In genomic region chr12:95257541-95257940, GRCh38 we compare ENCODE assay signal across 18 cellular contexts. TPM values are rescaled to one million over a fixed set of nuclear protein-coding genes. Genes with fewer than 3 reads are reported as not detected.
A peak's percentile ranks its signal among the peaks of the same experiment; 100 is the strongest.
DNase-seq lines count a peak whose midpoint lies in the region; ATAC-seq, FAIRE-seq and TF ChIP-seq lines count a peak whose summit lies in the region.
"Had no signal": no experiment of that assay in that cellular context is flagged by ENCODE, and none has a peak within 500 bp of the region (broad histone marks: within the 10 kb centered on the region; RNA-seq: fewer than 3 reads in every experiment).

No MANE protein-coding gene starts in this region.

- H2BK5ac ChIP-seq in H9 (ENCODE audit: insufficient read length, low read length), result no peak overlapping the region

- H3K9me1 ChIP-seq in keratinocyte (ENCODE audit: control insufficient read depth, extremely low read depth, insufficient read depth, low read length), result no peaks in the 10 kb centered on the region

- no peak for FAIRE-seq in astrocyte (lab: Jason Lieb, UNC)
- FAIRE-seq in keratinocyte (lab: Jason Lieb, UNC), result no peak
- FAIRE-seq: GM12878 had no signal

- H2BK12ac ChIP-seq in H9 (ENCODE audit: insufficient read length, low read depth, low read length), result no peak overlapping the region

- H4K91ac ChIP-seq in H9 (ENCODE audit: insufficient read length, low read depth, low read length), result no peak overlapping the region

- no peak overlapping the region for H3K4me2 ChIP-seq in H9 (ENCODE audit: insufficient read depth, insufficient read length, low read length)
- no peak overlapping the region for H3K4me2 ChIP-seq in astrocyte (ENCODE audit: low read length)
- no peak overlapping the region for H3K4me2 ChIP-seq in keratinocyte (ENCODE audit: control insufficient read depth, extremely low read depth, insufficient read depth, low read depth, low read length)

- H3K4me1 ChIP-seq in H9 (ENCODE audit: insufficient read depth, low read length) (no peaks in the 10 kb centered on the region; the same call in 1 of the 2 replicates), astrocyte (ENCODE audit: insufficient read depth, low read length) (no peaks in the 10 kb centered on the region), keratinocyte (ENCODE audit: control insufficient read depth, extremely low read depth, insufficient read depth, low read length) (peaks cover 19% of the 10 kb centered on the region)

- no peak overlapping the region for H3K14ac ChIP-seq in H9 (ENCODE audit: insufficient read depth, low read length)

- peaks cover 14% of the 10 kb centered on the region for H3K36me3 ChIP-seq in astrocyte (ENCODE audit: insufficient read depth, low read length)
- H3K36me3 ChIP-seq in keratinocyte (ENCODE audit: control insufficient read depth in 2 of 2, extremely low read depth in 1 of 2, insufficient read depth in 2 of 2, low read length in 2 of 2), result peaks cover 10 to 14% of the 10 kb centered on the region in 2 experiments

- H3T11ph ChIP-seq in H9 (ENCODE audit: low read length), result no peak overlapping the region

- H3K4me3 Mint-ChIP-seq in H9, result no peak overlapping the region
- H3K4me3 Mint-ChIP-seq in astrocyte (ENCODE audit: unreplicated experiment), result no peak overlapping the region
- H3K4me3 Mint-ChIP-seq: CD4-positive, CD25-positive, alpha-beta regulatory T cell had no signal

- no peak overlapping the region for H3K18ac ChIP-seq in H9 (ENCODE audit: insufficient read length, low read depth, low read length)

- DNase-seq in H9 (no peak), astrocyte (ENCODE audit: low read depth) (no peak), fibroblast of villous mesenchyme (ENCODE audit: low read depth) (peak; percentile 48), keratinocyte (ENCODE audit: low read depth, low spot score) (no peak), left cardiac atrium (no peak), DMS79 treated with DMSO at 0.1 percent for 48 hours (lab: John Stamatoyannopoulos, UW) (no peak)
- DNase-seq: Calu3; CD4-positive, CD25-positive, alpha-beta regulatory T cell; MV-4-11; NCI-H146; NCI-H2081 treated with DMSO at 0.1 percent for 48 hours; NCI-H526; OCI-M1 had no signal

- H3K4ac ChIP-seq in H9 (ENCODE audit: low read depth, low read length), result no peak overlapping the region

- no peak for TF ChIP-seq CTCF in H9 (conservative IDR thresholded peaks at IDR 0.05)
- TF ChIP-seq CTCF in astrocyte (IDR thresholded peaks at IDR 0.05; ENCODE audit: insufficient read depth, low read depth, low read length), result no peak
- TF ChIP-seq CTCF in fibroblast of villous mesenchyme (IDR thresholded peaks at IDR 0.05; ENCODE audit: insufficient read depth, low read depth, low read length), result no peak
- no peak for TF ChIP-seq CTCF in keratinocyte (optimal IDR thresholded peaks at IDR 0.05 in 1 of 3, IDR thresholded peaks at IDR 0.05 in 1 of 3, conservative IDR thresholded peaks at IDR 0.05 in 1 of 3; ENCODE audit: extremely low read depth in 1 of 3, insufficient read depth in 2 of 3, low read length in 3 of 3)

- H3K56ac ChIP-seq in H9 (ENCODE audit: insufficient read length, low read depth, low read length), result no peak overlapping the region

- H3K79me2 ChIP-seq in H9 (ENCODE audit: insufficient read depth, low read length), result no peaks in the 10 kb centered on the region
- H3K79me2 ChIP-seq in astrocyte (ENCODE audit: insufficient read depth, low read length), result no peaks in the 10 kb centered on the region
- H3K79me2 ChIP-seq in keratinocyte (ENCODE audit: control insufficient read depth, insufficient read depth, low read length), result peaks cover 15% of the 10 kb centered on the region

- H3K27me3 Mint-ChIP-seq in H9 (ENCODE audit: low read depth), result no peaks in the 10 kb centered on the region
- no peaks in the 10 kb centered on the region for H3K27me3 Mint-ChIP-seq in astrocyte (ENCODE audit: low read depth, unreplicated experiment)
- H3K27me3 Mint-ChIP-seq: CD4-positive, CD25-positive, alpha-beta regulatory T cell had no signal

- H3K9ac ChIP-seq in H9 (ENCODE audit: extremely low read depth, insufficient read length, low read length) (no peak overlapping the region), astrocyte (ENCODE audit: low read length) (no peak overlapping the region), keratinocyte (ENCODE audit: control insufficient read depth, extremely low read depth, insufficient read depth, low read length) (no peak overlapping the region)

- intact Hi-C loops in left cardiac atrium (cut with DNase I), result no loop called here

- no peaks in the 10 kb centered on the region for H3K9me3 ChIP-seq in H9 (ENCODE audit: control insufficient read depth, low read depth, low read length)
- H3K9me3 ChIP-seq in astrocyte (ENCODE audit: insufficient read depth, low read depth, low read length), result no peaks in the 10 kb centered on the region
- H3K9me3 ChIP-seq in keratinocyte (ENCODE audit: control insufficient read depth, low read depth, low read length), result no peaks in the 10 kb centered on the region

- H3K27ac ChIP-seq in H9 (ENCODE audit: insufficient read length, low read depth, low read length) (no peak overlapping the region), astrocyte (ENCODE audit: low read depth, low read length) (no peak overlapping the region), keratinocyte (ENCODE audit: control insufficient read depth, insufficient read depth, low read length) (peak overlapping the region; percentile 33)
- H3K27ac ChIP-seq: RWPE1 had no signal

- H2AFZ ChIP-seq in H9 (ENCODE audit: low read length) (no peak overlapping the region), astrocyte (ENCODE audit: low read depth, low read length) (no peak overlapping the region), keratinocyte (ENCODE audit: control insufficient read depth, low read length) (no peak overlapping the region)

- H3K9me3 Mint-ChIP-seq in H9, result no peaks in the 10 kb centered on the region
- H3K9me3 Mint-ChIP-seq in astrocyte (ENCODE audit: unreplicated experiment), result no peaks in the 10 kb centered on the region
- H3K9me3 Mint-ChIP-seq: CD4-positive, CD25-positive, alpha-beta regulatory T cell had no signal

- H3K79me1 ChIP-seq in H9 (ENCODE audit: insufficient read depth, low read depth, low read length, poor library complexity, severe bottlenecking), result peaks cover 6% of the 10 kb centered on the region

- no peak overlapping the region for H2BK20ac ChIP-seq in H9 (ENCODE audit: low read depth, low read length, poor library complexity, severe bottlenecking)

- no peak overlapping the region for H3K4me3 ChIP-seq in astrocyte (ENCODE audit: insufficient read depth, low read depth, low read length)
- H3K4me3 ChIP-seq in fibroblast of villous mesenchyme (ENCODE audit: low read depth, low read length), result no peak overlapping the region
- H3K4me3 ChIP-seq in keratinocyte (ENCODE audit: control insufficient read depth in 2 of 3, extremely low read depth in 1 of 3, insufficient read depth in 2 of 3, low read depth in 1 of 3, low read length in 3 of 3), result no peak overlapping the region
- H3K4me3 ChIP-seq: GM12878 had no signal

- H2BK15ac ChIP-seq in H9 (ENCODE audit: low read depth, low read length), result no peak overlapping the region

- dilution Hi-C loops in keratinocyte (cut with MboI; ENCODE audit: extremely low pct_ligation_motif_present, low sequenced_read_pairs), result no loop called here

- H2BK120ac ChIP-seq in H9 (ENCODE audit: low read depth, low read length, poor library complexity, severe bottlenecking), result no peak overlapping the region

- H3K4me1 Mint-ChIP-seq in H9 (peaks cover 41% of the 10 kb centered on the region in 2 experiments), astrocyte (ENCODE audit: low read depth, unreplicated experiment) (peaks cover 19% of the 10 kb centered on the region)

- H4K8ac ChIP-seq in H9 (replicated peaks; ENCODE audit: insufficient read length, low read depth, low read length), result no peak overlapping the region

- no peak overlapping the region for H4K5ac ChIP-seq in H9 (ENCODE audit: insufficient read length, low read depth, low read length)

- no peaks in the 10 kb centered on the region for H3K27me3 ChIP-seq in H9 (ENCODE audit: insufficient read depth, low read length)
- no peaks in the 10 kb centered on the region for H3K27me3 ChIP-seq in astrocyte (ENCODE audit: insufficient read depth, low read length)
- no peaks in the 10 kb centered on the region for H3K27me3 ChIP-seq in keratinocyte (ENCODE audit: control insufficient read depth, extremely low read depth, insufficient read depth, low read length)

- H3K27ac Mint-ChIP-seq in H9, result peak overlapping the region; percentile 57 to 95 (median 65); a peak in 5 of 7 replicates
- H3K27ac Mint-ChIP-seq in astrocyte (ENCODE audit: unreplicated experiment), result peak overlapping the region; percentile 75
- H3K27ac Mint-ChIP-seq: CD4-positive, CD25-positive, alpha-beta regulatory T cell had no signal

- ATAC-seq in GM18907 (IDR thresholded peaks at IDR 0.05; ENCODE audit: unreplicated experiment) (no peak), left cardiac atrium (no peak), HG03439 (IDR thresholded peaks at IDR 0.05; ENCODE audit: unreplicated experiment) (no peak)
- ATAC-seq: GM12878, HCT116 had no signal

- no peaks in the 10 kb centered on the region for H4K20me1 ChIP-seq in H9 (ENCODE audit: control insufficient read depth, insufficient read depth, insufficient read length)
- peaks cover 11% of the 10 kb centered on the region for H4K20me1 ChIP-seq in astrocyte (ENCODE audit: insufficient read depth, low read length)
- no peaks in the 10 kb centered on the region for H4K20me1 ChIP-seq in keratinocyte (ENCODE audit: control insufficient read depth, extremely low read depth, insufficient read depth, low read length)

- H3K23me2 ChIP-seq in H9 (ENCODE audit: insufficient read length, low read depth, low read length, poor library complexity, severe bottlenecking), result no peaks in the 10 kb centered on the region

- H3K23ac ChIP-seq in H9 (ENCODE audit: insufficient read length, low read depth, low read length), result no peak overlapping the region

- H3K36me3 Mint-ChIP-seq in H9 (ENCODE audit: insufficient read depth in 1 of 3, low read depth in 3 of 3), result peaks cover 22 to 42% (median 36%) of the 10 kb centered on the region in 3 experiments; a peak in 6 of 7 replicates
- peaks cover 23% of the 10 kb centered on the region for H3K36me3 Mint-ChIP-seq in astrocyte (ENCODE audit: low read depth, unreplicated experiment)

- no peak overlapping the region for H2AK5ac ChIP-seq in H9 (ENCODE audit: insufficient read length, low read length)

- no CpG with 5 or more reads among the region's 3 CpGs for WGBS in H9 (ENCODE audit: extremely low coverage, insufficient read length, low lambda C conversion rate)

RNA-seq across cellular contexts. Expression of gene VEZT, which starts 39.9 kb away (rescaled TPM):
- total RNA-seq in H9 (2021), result 67.1 and 69.8 TPM in 2 replicates
- 106 and 107 TPM in 2 replicates for total RNA-seq in astrocyte
- 73.4 and 84.6 TPM in 2 replicates for total RNA-seq in fibroblast of villous mesenchyme
- polyA plus RNA-seq in keratinocyte, result 106 to 183 TPM (median 169 TPM) in 3 replicates
- polyA plus RNA-seq in keratinocyte (2011; ENCODE audit: low read depth), result 123 TPM
- 78.2 and 178 TPM in 2 replicates for polyA plus RNA-seq in keratinocyte (2011; cell fraction: cytosol; rRNA removed)
- polyA plus RNA-seq in keratinocyte (2011; cell fraction: nucleus; rRNA removed), result 163 and 205 TPM in 2 replicates
- polyA plus RNA-seq in keratinocyte (2012; ENCODE audit: low replicate concordance), result 35.9 and 70.7 TPM in 2 replicates
- 32.8 to 160 TPM (median 127 TPM) in 3 replicates for polyA minus RNA-seq in keratinocyte
- polyA minus RNA-seq in keratinocyte (2011; cell fraction: cytosol; rRNA and poly(A)+ RNA removed), result 69.1 TPM
- 104 and 211 TPM in 2 replicates for polyA minus RNA-seq in keratinocyte (2011; cell fraction: nucleus; rRNA and poly(A)+ RNA removed)
- total RNA-seq in left cardiac atrium, result 10 to 100 TPM; 53.2 to 60.0 TPM

RNA-seq across cellular contexts. Expression of gene FGD6, which starts 40.3 kb away (rescaled TPM):
- total RNA-seq in H9 (2021), result 35.7 and 39.5 TPM in 2 replicates
- 25.3 and 26.5 TPM in 2 replicates for total RNA-seq in astrocyte
- total RNA-seq in fibroblast of villous mesenchyme, result 11.9 and 18.1 TPM in 2 replicates
- 40.4 to 54.2 TPM (median 50.8 TPM) in 3 replicates for polyA plus RNA-seq in keratinocyte
- 6.6 TPM for polyA plus RNA-seq in keratinocyte (2011; ENCODE audit: low read depth)
- polyA plus RNA-seq in keratinocyte (2011; cell fraction: cytosol; rRNA removed), result 25.0 and 52.1 TPM in 2 replicates
- 75.5 and 92.1 TPM in 2 replicates for polyA plus RNA-seq in keratinocyte (2011; cell fraction: nucleus; rRNA removed)
- polyA plus RNA-seq in keratinocyte (2012; ENCODE audit: low replicate concordance), result 9.7 and 34.8 TPM in 2 replicates
- polyA minus RNA-seq in keratinocyte, result 16.1 to 84.1 TPM (median 45.5 TPM) in 3 replicates
- polyA minus RNA-seq in keratinocyte (2011; cell fraction: cytosol; rRNA and poly(A)+ RNA removed), result 58.5 TPM
- 60.4 and 108 TPM in 2 replicates for polyA minus RNA-seq in keratinocyte (2011; cell fraction: nucleus; rRNA and poly(A)+ RNA removed)
- total RNA-seq in left cardiac atrium, result 10 to 100 TPM; 16.2 to 16.3 TPM
